In the genomic region with DNA sequence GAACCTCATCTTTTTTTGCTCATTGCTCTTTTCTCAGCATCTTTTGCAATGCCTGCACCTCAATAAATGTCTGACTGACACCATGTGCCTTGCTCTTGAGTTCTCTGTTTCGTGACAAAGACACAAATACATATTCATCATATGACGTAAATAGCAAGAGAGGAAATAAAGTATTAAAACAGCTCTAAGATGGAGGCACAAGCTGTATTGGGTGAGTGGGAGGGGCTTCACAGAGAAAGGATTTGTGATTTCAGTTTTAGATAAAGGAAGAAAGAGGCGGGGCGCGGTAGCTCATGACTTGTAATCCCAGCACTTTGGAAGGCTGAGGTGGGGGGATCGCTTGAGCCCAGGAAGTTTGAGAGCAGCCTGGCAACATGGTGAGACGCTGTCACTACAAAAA, we compare ENCODE assay signal across 25 cellular contexts. TPM values are rescaled to one million over a fixed set of nuclear protein-coding genes. Genes with fewer than 3 reads are reported as not detected.
"Had no signal": no experiment of that assay in that cellular context is flagged by ENCODE, and none has a peak within 500 bp of the region (broad histone marks: within the 10 kb centered on the region; RNA-seq: fewer than 3 reads in every experiment).

No MANE protein-coding gene starts in this region.

- H3K9me3 Mint-ChIP-seq: activated naive CD4-positive, alpha-beta T cell treated with anti-CD3 and anti-CD28 coated beads, Interleukin-2, amount 50 U/mL, for 72 hours; nephron progenitor cell; stimulated activated naive B cell treated with anti-CD40 and anti-IgM and Interleukin-4, amounts not matched to agents 10 μg/mL and 1 μg/mL and 100 μg/mL, for 72 hours had no signal

- ATAC-seq: activated naive CD4-positive, alpha-beta T cell treated with anti-CD3 and anti-CD28 coated beads, Interleukin-2, amount 50 U/mL, for 72 hours; heart right ventricle; left cardiac atrium; sciatic nerve; stimulated activated naive B cell treated with anti-CD40 and anti-IgM and Interleukin-4, amounts not matched to agents 10 μg/mL and 1 μg/mL and 100 μg/mL, for 72 hours had no signal

- H3K27ac Mint-ChIP-seq: activated naive CD4-positive, alpha-beta T cell treated with anti-CD3 and anti-CD28 coated beads, Interleukin-2, amount 50 U/mL, for 72 hours; nephron progenitor cell; stimulated activated naive B cell treated with anti-CD40 and anti-IgM and Interleukin-4, amounts not matched to agents 10 μg/mL and 1 μg/mL and 100 μg/mL, for 72 hours had no signal

- H3K4me3 ChIP-seq: heart right ventricle had no signal

- H3K27me3 ChIP-seq: heart right ventricle had no signal

- H3K9me3 ChIP-seq: heart right ventricle had no signal

- H3K27me3 Mint-ChIP-seq: stimulated activated naive B cell treated with anti-CD40 and anti-IgM and Interleukin-4, amounts not matched to agents 10 μg/mL and 1 μg/mL and 100 μg/mL, for 72 hours had no signal

- H3K4me3 Mint-ChIP-seq: nephron progenitor cell; stimulated activated naive B cell treated with anti-CD40 and anti-IgM and Interleukin-4, amounts not matched to agents 10 μg/mL and 1 μg/mL and 100 μg/mL, for 72 hours had no signal

- DNase-seq: activated CD4-positive, alpha-beta T cell treated with anti-CD3 and anti-CD28 coated beads for 1 hour; activated gamma-delta T cell; amygdala; cerebellar nuclear complex; cortex of kidney; heart right ventricle; islet precursor cell; left cardiac atrium; midbrain; nephron progenitor cell; nucleus accumbens; small intestine; stimulated activated CD4-positive, alpha-beta T cell treated with anti-CD3 and anti-CD28 coated beads, Interleukin-15, amount 100 ng/mL, for 24 hours; stimulated activated CD8-positive, alpha-beta memory T cell treated with anti-CD3 and anti-CD28 coated beads, Interleukin-4, amount 100 ng/mL, for 48 hours; stimulated activated naive B cell treated with anti-CD40 and anti-IgM and Interleukin-4, amounts not matched to agents 10 μg/mL and 1 μg/mL and 100 μg/mL, for 72 hours; T-helper 1 cell; WERI-Rb-1 had no signal

- H3K27ac ChIP-seq: heart right ventricle, WERI-Rb-1 had no signal

RNA-seq across cellular contexts. Expression of gene SLC30A3, which starts 42.8 kb away (rescaled TPM):
- total RNA-seq: epithelial cell of proximal tubule, fibroblast of villous mesenchyme, liver, sciatic nerve had no signal

RNA-seq across cellular contexts. Expression of gene DNAJC5G, which starts 55.1 kb away (rescaled TPM):
- total RNA-seq: activated CD8-positive, alpha-beta memory T cell treated with anti-CD3 and anti-CD28 coated beads for 36 hours; activated naive CD4-positive, alpha-beta T cell treated with anti-CD3 and anti-CD28 coated beads, Interleukin-2, amount 50 U/mL, for 72 hours; epithelial cell of proximal tubule; fibroblast of villous mesenchyme; liver; renal cortical epithelial cell; sciatic nerve had no signal
- polyA plus RNA-seq: liver, small intestine, urinary bladder had no signal
